2 cellular contexts compared by ENCODE assay signal in genomic region chr2:241774419-241775222, GRCh38.
TF ChIP-seq lines count a peak whose summit lies in the region.

No MANE protein-coding gene starts in this region.

TF ChIP-seq in A549, 52 proteins besides CTCF, POLR2A, EP300 and RAD21 (continued from another document):
- TF ChIP-seq USF2 (IDR thresholded peaks at IDR 0.05) (no peak), EHMT2 (IDR thresholded peaks at IDR 0.05; ENCODE audit: low read depth) (no peak), PBX3 (IDR thresholded peaks at IDR 0.05) (no peak), NPAS2 (CRISPR knock-in tag; IDR thresholded peaks at IDR 0.05; ENCODE audit: borderline replicate concordance) (no peak), MAZ (IDR thresholded peaks at IDR 0.05; ENCODE audit: borderline replicate concordance, low read depth, low read length) (no peak), MAX (IDR thresholded peaks at IDR 0.05) (no peak), ATOH8 (CRISPR knock-in tag; IDR thresholded peaks at IDR 0.05; ENCODE audit: low read depth) (no peak), CEBPB (IDR thresholded peaks at IDR 0.05) (no peak), RARB (CRISPR knock-in tag; IDR thresholded peaks at IDR 0.05) (no peak)

TF ChIP-seq in SK-N-SH, 30 proteins besides CTCF, POLR2A, EP300 and RAD21 (continued from another document):
- TF ChIP-seq REST (IDR thresholded peaks at IDR 0.05; ENCODE audit: low read depth, low read length) (no peak), PBX3 (IDR thresholded peaks at IDR 0.05) (peak; percentile 60), ELF1 (IDR thresholded peaks at IDR 0.05) (no peak), MAX (IDR thresholded peaks at IDR 0.05; ENCODE audit: low read depth) (no peak), FOSL2 (IDR thresholded peaks at IDR 0.05; ENCODE audit: borderline replicate concordance, low read depth) (0 out of 2 replicates have a peak, but pooled peaks have one; percentile 20), ZBTB33 (IDR thresholded peaks at IDR 0.05; ENCODE audit: borderline replicate concordance, low read depth) (no peak), GATA2 (CRISPR knock-in tag; IDR thresholded peaks at IDR 0.05) (no peak), USF2 (IDR thresholded peaks at IDR 0.05; ENCODE audit: borderline replicate concordance, low read depth, low read length) (no peak), USF1 (IDR thresholded peaks at IDR 0.05; ENCODE audit: borderline replicate concordance, low read depth) (no peak), TAF1 (IDR thresholded peaks at IDR 0.05; ENCODE audit: borderline replicate concordance, low read depth, low read length) (no peak), GABPA (IDR thresholded peaks at IDR 0.05; ENCODE audit: low read depth) (no peak), NFIC (IDR thresholded peaks at IDR 0.05; ENCODE audit: borderline replicate concordance) (peak; percentile 22; the same call in 1 of the 2 replicates), IRF3 (IDR thresholded peaks at IDR 0.05; ENCODE audit: low read depth, low read length) (no peak), NRF1 (IDR thresholded peaks at IDR 0.05; ENCODE audit: low read depth, low read length) (no peak), RFX5 (IDR thresholded peaks at IDR 0.05; ENCODE audit: low read length) (no peak)
